Comparison of ENCODE assay signal across 1 cellular context in the genomic region with DNA sequence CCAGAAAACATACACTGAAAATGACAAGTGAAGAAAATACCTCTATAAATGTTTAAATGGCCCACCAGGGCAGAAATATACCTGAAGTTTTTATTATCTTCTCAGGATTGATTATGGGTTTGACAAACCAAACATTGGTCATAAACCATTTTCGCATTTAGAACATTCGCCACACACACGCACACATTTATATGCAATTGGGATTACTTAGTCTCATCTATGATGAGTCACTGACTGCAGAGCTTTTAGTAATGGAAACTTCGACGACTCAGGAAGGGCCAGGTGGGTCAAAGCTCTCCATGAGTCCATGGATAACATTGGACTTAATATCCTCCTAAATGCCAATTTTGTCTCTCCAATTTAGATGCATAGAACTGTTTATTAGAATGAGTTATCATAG.
TF ChIP-seq lines count a peak whose summit lies in the region.

No MANE protein-coding gene starts in this region.

TF ChIP-seq in HEK293, 187 proteins besides CTCF, POLR2A, EP300 and RAD21 (continued from another document):
- TF ChIP-seq ZNF16 (tag by site-specific recombination; IDR thresholded peaks at IDR 0.05; ENCODE audit: low read depth) (no peak), FEZF1 (tag by site-specific recombination; IDR thresholded peaks at IDR 0.05) (peak; percentile 25; the same call in 1 of the 2 replicates), KLF10 (tag by site-specific recombination; IDR thresholded peaks at IDR 0.05) (no peak), KLF1 (tag by site-specific recombination; IDR thresholded peaks at IDR 0.05) (no peak), ZNF112 (tag by site-specific recombination; IDR thresholded peaks at IDR 0.05) (no peak), ZNF2 (tag by site-specific recombination; IDR thresholded peaks at IDR 0.05) (no peak), ZNF174 (tag by site-specific recombination; IDR thresholded peaks at IDR 0.05) (no peak), ZNF169 (tag by site-specific recombination; IDR thresholded peaks at IDR 0.05) (no peak), HOXC10 (CRISPR knock-in tag; IDR thresholded peaks at IDR 0.05) (no peak), ZNF184 (tag by site-specific recombination; IDR thresholded peaks at IDR 0.05) (peak; percentile 33; the same call in 1 of the 2 replicates), ZNF48 (tag by site-specific recombination; IDR thresholded peaks at IDR 0.05) (no peak), ZNF707 (tag by site-specific recombination; IDR thresholded peaks at IDR 0.05) (no peak), ZNF830 (tag by site-specific recombination; IDR thresholded peaks at IDR 0.05; ENCODE audit: low read depth) (no peak), KLF9 (tag by site-specific recombination; IDR thresholded peaks at IDR 0.05; ENCODE audit: low read depth) (no peak), ZNF660 (tag by site-specific recombination; IDR thresholded peaks at IDR 0.05) (0 out of 2 replicates have a peak, but pooled peaks have one; percentile 47), ZNF530 (tag by site-specific recombination; IDR thresholded peaks at IDR 0.05; ENCODE audit: low read depth) (no peak), ZNF768 (tag by site-specific recombination; IDR thresholded peaks at IDR 0.05) (no peak), TCF7L2 (IDR thresholded peaks at IDR 0.05; ENCODE audit: borderline replicate concordance, low read depth, low read length) (no peak), OVOL3 (tag by site-specific recombination; IDR thresholded peaks at IDR 0.05) (no peak), ZNF654 (tag by site-specific recombination; IDR thresholded peaks at IDR 0.05; ENCODE audit: low read depth) (no peak), ZNF302 (tag by site-specific recombination; IDR thresholded peaks at IDR 0.05; ENCODE audit: low read depth) (no peak), SCRT2 (tag by site-specific recombination; IDR thresholded peaks at IDR 0.05) (no peak), ZNF23 (tag by site-specific recombination; IDR thresholded peaks at IDR 0.05; ENCODE audit: borderline replicate concordance) (no peak), MYNN (tag by site-specific recombination; IDR thresholded peaks at IDR 0.05; ENCODE audit: borderline replicate concordance) (no peak), ZNF701 (tag by site-specific recombination; IDR thresholded peaks at IDR 0.05) (no peak), ZSCAN16 (tag by site-specific recombination; IDR thresholded peaks at IDR 0.05) (no peak), ZNF202 (tag by site-specific recombination; IDR thresholded peaks at IDR 0.05; ENCODE audit: borderline replicate concordance) (no peak), KLF7 (tag by site-specific recombination; IDR thresholded peaks at IDR 0.05; ENCODE audit: borderline replicate concordance) (no peak), ZNF239 (tag by site-specific recombination; IDR thresholded peaks at IDR 0.05) (no peak), ZNF274 (IDR thresholded peaks at IDR 0.05; ENCODE audit: low read length) (no peak), ZNF274 (tag by site-specific recombination; IDR thresholded peaks at IDR 0.05; ENCODE audit: borderline replicate concordance) (no peak), HOXD13 (CRISPR knock-in tag; IDR thresholded peaks at IDR 0.05; ENCODE audit: borderline replicate concordance) (no peak), HOXA7 (CRISPR knock-in tag; IDR thresholded peaks at IDR 0.05; ENCODE audit: borderline replicate concordance) (no peak), ZNF558 (tag by site-specific recombination; IDR thresholded peaks at IDR 0.05) (no peak), ZNF37A (tag by site-specific recombination; IDR thresholded peaks at IDR 0.05) (no peak), ZNF629 (tag by site-specific recombination; IDR thresholded peaks at IDR 0.05) (0 out of 2 replicates have a peak, but pooled peaks have one; percentile 4)
- TF ChIP-seq, protein P1, sequence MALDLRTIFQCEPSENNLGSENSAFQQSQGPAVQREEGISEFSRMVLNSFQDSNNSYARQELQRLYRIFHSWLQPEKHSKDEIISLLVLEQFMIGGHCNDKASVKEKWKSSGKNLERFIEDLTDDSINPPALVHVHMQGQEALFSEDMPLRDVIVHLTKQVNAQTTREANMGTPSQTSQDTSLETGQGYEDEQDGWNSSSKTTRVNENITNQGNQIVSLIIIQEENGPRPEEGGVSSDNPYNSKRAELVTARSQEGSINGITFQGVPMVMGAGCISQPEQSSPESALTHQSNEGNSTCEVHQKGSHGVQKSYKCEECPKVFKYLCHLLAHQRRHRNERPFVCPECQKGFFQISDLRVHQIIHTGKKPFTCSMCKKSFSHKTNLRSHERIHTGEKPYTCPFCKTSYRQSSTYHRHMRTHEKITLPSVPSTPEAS (tag by site-specific recombination; IDR thresholded peaks at IDR 0.05): no peak
- TF ChIP-seq, protein P2, sequence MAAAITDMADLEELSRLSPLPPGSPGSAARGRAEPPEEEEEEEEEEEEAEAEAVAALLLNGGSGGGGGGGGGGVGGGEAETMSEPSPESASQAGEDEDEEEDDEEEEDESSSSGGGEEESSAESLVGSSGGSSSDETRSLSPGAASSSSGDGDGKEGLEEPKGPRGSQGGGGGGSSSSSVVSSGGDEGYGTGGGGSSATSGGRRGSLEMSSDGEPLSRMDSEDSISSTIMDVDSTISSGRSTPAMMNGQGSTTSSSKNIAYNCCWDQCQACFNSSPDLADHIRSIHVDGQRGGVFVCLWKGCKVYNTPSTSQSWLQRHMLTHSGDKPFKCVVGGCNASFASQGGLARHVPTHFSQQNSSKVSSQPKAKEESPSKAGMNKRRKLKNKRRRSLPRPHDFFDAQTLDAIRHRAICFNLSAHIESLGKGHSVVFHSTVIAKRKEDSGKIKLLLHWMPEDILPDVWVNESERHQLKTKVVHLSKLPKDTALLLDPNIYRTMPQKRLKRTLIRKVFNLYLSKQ (tag by site-specific recombination; IDR thresholded peaks at IDR 0.05; ENCODE audit: borderline replicate concordance): no peak
- TF ChIP-seq, protein P3, sequence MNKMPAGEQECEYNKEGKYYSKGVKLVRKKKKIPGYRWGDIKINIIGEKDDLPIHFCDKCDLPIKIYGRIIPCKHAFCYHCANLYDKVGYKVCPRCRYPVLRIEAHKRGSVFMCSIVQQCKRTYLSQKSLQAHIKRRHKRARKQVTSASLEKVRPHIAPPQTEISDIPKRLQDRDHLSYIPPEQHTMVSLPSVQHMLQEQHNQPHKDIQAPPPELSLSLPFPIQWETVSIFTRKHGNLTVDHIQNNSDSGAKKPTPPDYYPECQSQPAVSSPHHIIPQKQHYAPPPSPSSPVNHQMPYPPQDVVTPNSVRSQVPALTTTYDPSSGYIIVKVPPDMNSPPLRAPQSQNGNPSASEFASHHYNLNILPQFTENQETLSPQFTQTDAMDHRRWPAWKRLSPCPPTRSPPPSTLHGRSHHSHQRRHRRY (tag by site-specific recombination; IDR thresholded peaks at IDR 0.05): no peak
- TF ChIP-seq, protein P4, sequence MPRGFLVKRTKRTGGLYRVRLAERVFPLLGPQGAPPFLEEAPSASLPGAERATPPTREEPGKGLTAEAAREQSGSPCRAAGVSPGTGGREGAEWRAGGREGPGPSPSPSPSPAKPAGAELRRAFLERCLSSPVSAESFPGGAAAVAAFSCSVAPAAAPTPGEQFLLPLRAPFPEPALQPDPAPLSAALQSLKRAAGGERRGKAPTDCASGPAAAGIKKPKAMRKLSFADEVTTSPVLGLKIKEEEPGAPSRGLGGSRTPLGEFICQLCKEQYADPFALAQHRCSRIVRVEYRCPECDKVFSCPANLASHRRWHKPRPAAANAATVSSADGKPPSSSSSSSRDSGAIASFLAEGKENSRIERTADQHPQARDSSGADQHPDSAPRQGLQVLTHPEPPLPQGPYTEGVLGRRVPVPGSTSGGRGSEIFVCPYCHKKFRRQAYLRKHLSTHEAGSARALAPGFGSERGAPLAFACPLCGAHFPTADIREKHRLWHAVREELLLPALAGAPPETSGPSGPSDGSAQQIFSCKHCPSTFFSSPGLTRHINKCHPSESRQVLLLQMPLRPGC (tag by site-specific recombination; IDR thresholded peaks at IDR 0.05): no peak
- TF ChIP-seq, protein P5, sequence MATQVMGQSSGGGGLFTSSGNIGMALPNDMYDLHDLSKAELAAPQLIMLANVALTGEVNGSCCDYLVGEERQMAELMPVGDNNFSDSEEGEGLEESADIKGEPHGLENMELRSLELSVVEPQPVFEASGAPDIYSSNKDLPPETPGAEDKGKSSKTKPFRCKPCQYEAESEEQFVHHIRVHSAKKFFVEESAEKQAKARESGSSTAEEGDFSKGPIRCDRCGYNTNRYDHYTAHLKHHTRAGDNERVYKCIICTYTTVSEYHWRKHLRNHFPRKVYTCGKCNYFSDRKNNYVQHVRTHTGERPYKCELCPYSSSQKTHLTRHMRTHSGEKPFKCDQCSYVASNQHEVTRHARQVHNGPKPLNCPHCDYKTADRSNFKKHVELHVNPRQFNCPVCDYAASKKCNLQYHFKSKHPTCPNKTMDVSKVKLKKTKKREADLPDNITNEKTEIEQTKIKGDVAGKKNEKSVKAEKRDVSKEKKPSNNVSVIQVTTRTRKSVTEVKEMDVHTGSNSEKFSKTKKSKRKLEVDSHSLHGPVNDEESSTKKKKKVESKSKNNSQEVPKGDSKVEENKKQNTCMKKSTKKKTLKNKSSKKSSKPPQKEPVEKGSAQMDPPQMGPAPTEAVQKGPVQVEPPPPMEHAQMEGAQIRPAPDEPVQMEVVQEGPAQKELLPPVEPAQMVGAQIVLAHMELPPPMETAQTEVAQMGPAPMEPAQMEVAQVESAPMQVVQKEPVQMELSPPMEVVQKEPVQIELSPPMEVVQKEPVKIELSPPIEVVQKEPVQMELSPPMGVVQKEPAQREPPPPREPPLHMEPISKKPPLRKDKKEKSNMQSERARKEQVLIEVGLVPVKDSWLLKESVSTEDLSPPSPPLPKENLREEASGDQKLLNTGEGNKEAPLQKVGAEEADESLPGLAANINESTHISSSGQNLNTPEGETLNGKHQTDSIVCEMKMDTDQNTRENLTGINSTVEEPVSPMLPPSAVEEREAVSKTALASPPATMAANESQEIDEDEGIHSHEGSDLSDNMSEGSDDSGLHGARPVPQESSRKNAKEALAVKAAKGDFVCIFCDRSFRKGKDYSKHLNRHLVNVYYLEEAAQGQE (tag by site-specific recombination; IDR thresholded peaks at IDR 0.05): no peak
- TF ChIP-seq, protein P6, sequence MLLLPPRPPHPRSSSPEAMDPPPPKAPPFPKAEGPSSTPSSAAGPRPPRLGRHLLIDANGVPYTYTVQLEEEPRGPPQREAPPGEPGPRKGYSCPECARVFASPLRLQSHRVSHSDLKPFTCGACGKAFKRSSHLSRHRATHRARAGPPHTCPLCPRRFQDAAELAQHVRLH (tag by site-specific recombination; IDR thresholded peaks at IDR 0.05): no peak
- TF ChIP-seq, protein P7, sequence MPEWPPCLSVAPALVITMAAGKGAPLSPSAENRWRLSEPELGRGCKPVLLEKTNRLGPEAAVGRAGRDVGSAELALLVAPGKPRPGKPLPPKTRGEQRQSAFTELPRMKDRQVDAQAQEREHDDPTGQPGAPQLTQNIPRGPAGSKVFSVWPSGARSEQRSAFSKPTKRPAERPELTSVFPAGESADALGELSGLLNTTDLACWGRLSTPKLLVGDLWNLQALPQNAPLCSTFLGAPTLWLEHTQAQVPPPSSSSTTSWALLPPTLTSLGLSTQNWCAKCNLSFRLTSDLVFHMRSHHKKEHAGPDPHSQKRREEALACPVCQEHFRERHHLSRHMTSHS (tag by site-specific recombination; IDR thresholded peaks at IDR 0.05): no peak
- TF ChIP-seq, protein P8, sequence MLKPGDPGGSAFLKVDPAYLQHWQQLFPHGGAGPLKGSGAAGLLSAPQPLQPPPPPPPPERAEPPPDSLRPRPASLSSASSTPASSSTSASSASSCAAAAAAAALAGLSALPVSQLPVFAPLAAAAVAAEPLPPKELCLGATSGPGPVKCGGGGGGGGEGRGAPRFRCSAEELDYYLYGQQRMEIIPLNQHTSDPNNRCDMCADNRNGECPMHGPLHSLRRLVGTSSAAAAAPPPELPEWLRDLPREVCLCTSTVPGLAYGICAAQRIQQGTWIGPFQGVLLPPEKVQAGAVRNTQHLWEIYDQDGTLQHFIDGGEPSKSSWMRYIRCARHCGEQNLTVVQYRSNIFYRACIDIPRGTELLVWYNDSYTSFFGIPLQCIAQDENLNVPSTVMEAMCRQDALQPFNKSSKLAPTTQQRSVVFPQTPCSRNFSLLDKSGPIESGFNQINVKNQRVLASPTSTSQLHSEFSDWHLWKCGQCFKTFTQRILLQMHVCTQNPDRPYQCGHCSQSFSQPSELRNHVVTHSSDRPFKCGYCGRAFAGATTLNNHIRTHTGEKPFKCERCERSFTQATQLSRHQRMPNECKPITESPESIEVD (tag by site-specific recombination; IDR thresholded peaks at IDR 0.05): peak; percentile 56; the same call in 1 of the 2 replicates
- TF ChIP-seq, protein P9, sequence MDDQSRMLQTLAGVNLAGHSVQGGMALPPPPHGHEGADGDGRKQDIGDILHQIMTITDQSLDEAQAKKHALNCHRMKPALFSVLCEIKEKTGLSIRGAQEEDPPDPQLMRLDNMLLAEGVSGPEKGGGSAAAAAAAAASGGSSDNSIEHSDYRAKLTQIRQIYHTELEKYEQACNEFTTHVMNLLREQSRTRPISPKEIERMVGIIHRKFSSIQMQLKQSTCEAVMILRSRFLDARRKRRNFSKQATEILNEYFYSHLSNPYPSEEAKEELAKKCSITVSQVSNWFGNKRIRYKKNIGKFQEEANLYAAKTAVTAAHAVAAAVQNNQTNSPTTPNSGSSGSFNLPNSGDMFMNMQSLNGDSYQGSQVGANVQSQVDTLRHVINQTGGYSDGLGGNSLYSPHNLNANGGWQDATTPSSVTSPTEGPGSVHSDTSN (CRISPR knock-in tag; IDR thresholded peaks at IDR 0.05): no peak
- TF ChIP-seq, protein P10, sequence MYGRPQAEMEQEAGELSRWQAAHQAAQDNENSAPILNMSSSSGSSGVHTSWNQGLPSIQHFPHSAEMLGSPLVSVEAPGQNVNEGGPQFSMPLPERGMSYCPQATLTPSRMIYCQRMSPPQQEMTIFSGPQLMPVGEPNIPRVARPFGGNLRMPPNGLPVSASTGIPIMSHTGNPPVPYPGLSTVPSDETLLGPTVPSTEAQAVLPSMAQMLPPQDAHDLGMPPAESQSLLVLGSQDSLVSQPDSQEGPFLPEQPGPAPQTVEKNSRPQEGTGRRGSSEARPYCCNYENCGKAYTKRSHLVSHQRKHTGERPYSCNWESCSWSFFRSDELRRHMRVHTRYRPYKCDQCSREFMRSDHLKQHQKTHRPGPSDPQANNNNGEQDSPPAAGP (tag by site-specific recombination; IDR thresholded peaks at IDR 0.05): 0 out of 2 replicates have a peak, but pooled peaks have one; percentile 23
- TF ChIP-seq, protein P11, sequence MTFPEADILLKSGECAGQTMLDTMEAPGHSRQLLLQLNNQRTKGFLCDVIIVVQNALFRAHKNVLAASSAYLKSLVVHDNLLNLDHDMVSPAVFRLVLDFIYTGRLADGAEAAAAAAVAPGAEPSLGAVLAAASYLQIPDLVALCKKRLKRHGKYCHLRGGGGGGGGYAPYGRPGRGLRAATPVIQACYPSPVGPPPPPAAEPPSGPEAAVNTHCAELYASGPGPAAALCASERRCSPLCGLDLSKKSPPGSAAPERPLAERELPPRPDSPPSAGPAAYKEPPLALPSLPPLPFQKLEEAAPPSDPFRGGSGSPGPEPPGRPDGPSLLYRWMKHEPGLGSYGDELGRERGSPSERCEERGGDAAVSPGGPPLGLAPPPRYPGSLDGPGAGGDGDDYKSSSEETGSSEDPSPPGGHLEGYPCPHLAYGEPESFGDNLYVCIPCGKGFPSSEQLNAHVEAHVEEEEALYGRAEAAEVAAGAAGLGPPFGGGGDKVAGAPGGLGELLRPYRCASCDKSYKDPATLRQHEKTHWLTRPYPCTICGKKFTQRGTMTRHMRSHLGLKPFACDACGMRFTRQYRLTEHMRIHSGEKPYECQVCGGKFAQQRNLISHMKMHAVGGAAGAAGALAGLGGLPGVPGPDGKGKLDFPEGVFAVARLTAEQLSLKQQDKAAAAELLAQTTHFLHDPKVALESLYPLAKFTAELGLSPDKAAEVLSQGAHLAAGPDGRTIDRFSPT (tag by site-specific recombination; IDR thresholded peaks at IDR 0.05): 0 out of 2 replicates have a peak, but pooled peaks have one; percentile 32
